ENCODE assay signal across 12 cellular contexts in genomic region chr20:50281831-50282591, GRCh38.
DNase-seq lines count a peak whose midpoint lies in the region; ATAC-seq and TF ChIP-seq lines count a peak whose summit lies in the region.
"Had no signal": no experiment of that assay in that cellular context is flagged by ENCODE, and none has a peak within 500 bp of the region (broad histone marks: within the 10 kb centered on the region; RNA-seq: fewer than 3 reads in every experiment).

No MANE protein-coding gene starts in this region.

- no peak overlapping the region for H3K9ac ChIP-seq in OCI-LY1 (ENCODE audit: low read length)

- no peaks in the 10 kb centered on the region for H3K79me2 ChIP-seq in OCI-LY1 (ENCODE audit: insufficient read depth, low read length)

- H3F3A ChIP-seq in OCI-LY1 (ENCODE audit: insufficient read depth, low read length), result no peaks in the 10 kb centered on the region

- H3K36me3 ChIP-seq in OCI-LY1 (ENCODE audit: insufficient read depth, low read length), result no peaks in the 10 kb centered on the region
- H3K36me3 ChIP-seq: adrenal gland had no signal

- no peaks in the 10 kb centered on the region for H4K20me1 ChIP-seq in OCI-LY1 (ENCODE audit: insufficient read depth, low read length)

- no peak overlapping the region for H3K4me3 ChIP-seq in OCI-LY1 (ENCODE audit: low read depth, low read length, poor library complexity, severe bottlenecking)
- H3K4me3 ChIP-seq: adrenal gland had no signal

- no peak for ATAC-seq in GM19467 (IDR thresholded peaks at IDR 0.05; ENCODE audit: unreplicated experiment)
- no peak for ATAC-seq in GM18517 (IDR thresholded peaks at IDR 0.05; ENCODE audit: unreplicated experiment)
- no peak for ATAC-seq in HG03108 (IDR thresholded peaks at IDR 0.05; ENCODE audit: unreplicated experiment)

- H3K27ac ChIP-seq in OCI-LY1 (ENCODE audit: low read depth, low read length, poor library complexity, severe bottlenecking) (no peak overlapping the region), caudate nucleus (ENCODE audit: low read depth, low read length) (no peak overlapping the region)

- peak; percentile 12 for DNase-seq in stimulated activated CD4-positive, alpha-beta T cell treated with anti-CD3 and anti-CD28 coated beads, Interleukin-4, amount 100 ng/mL, for 1 hour
- DNase-seq in stimulated activated CD4-positive, alpha-beta T cell treated with anti-CD3 and anti-CD28 coated beads, Interleukin-2, amount 100 ng/mL, for 48 hours, result no peak
- peak; percentile 79 for DNase-seq in iPS-NIHi11 (ENCODE audit: low spot score)
- no peak for DNase-seq in caudate nucleus (lab: John Stamatoyannopoulos, UW)
- DNase-seq: CD8-positive, alpha-beta memory T cell; effector memory CD4-positive, alpha-beta T cell; hypothalamus had no signal

- no peaks in the 10 kb centered on the region; the same call in 1 of the 2 replicates for H3K27me3 ChIP-seq in OCI-LY1 (ENCODE audit: insufficient read depth, low read length)
- H3K27me3 ChIP-seq: adrenal gland had no signal

- H3K9me3 ChIP-seq in OCI-LY1 (ENCODE audit: low read length), result no peaks in the 10 kb centered on the region
- H3K9me3 ChIP-seq: adrenal gland had no signal

- H3K4me2 ChIP-seq in OCI-LY1 (ENCODE audit: low read length), result no peak overlapping the region

- 0 out of 2 replicates have a peak, but pooled peaks have one; percentile 13 for TF ChIP-seq CTCF in OCI-LY1 (IDR thresholded peaks at IDR 0.05; ENCODE audit: low read length)

- H2AFZ ChIP-seq in OCI-LY1 (ENCODE audit: low read length), result no peak overlapping the region

- peaks cover 22% of the 10 kb centered on the region for H3K4me1 ChIP-seq in OCI-LY1 (ENCODE audit: insufficient read depth, low read length, severe bottlenecking)

- H3K9me2 ChIP-seq in OCI-LY1 (ENCODE audit: low read depth, low read length), result no peaks in the 10 kb centered on the region

Comparison
In these comparisons a context has a peak if more than half of its experiments do, and no peak if none do; other contexts are left out.
1. DNase-seq: peak in stimulated activated CD4-positive, alpha-beta T cell treated with anti-CD3 and anti-CD28 coated beads, Interleukin-4, amount 100 ng/mL, for 1 hour (single experiment) and iPS-NIHi11 (single experiment); none in stimulated activated CD4-positive, alpha-beta T cell treated with anti-CD3 and anti-CD28 coated beads, Interleukin-2, amount 100 ng/mL, for 48 hours (0 of 2) and caudate nucleus (0 of 61).